In the genomic region with DNA sequence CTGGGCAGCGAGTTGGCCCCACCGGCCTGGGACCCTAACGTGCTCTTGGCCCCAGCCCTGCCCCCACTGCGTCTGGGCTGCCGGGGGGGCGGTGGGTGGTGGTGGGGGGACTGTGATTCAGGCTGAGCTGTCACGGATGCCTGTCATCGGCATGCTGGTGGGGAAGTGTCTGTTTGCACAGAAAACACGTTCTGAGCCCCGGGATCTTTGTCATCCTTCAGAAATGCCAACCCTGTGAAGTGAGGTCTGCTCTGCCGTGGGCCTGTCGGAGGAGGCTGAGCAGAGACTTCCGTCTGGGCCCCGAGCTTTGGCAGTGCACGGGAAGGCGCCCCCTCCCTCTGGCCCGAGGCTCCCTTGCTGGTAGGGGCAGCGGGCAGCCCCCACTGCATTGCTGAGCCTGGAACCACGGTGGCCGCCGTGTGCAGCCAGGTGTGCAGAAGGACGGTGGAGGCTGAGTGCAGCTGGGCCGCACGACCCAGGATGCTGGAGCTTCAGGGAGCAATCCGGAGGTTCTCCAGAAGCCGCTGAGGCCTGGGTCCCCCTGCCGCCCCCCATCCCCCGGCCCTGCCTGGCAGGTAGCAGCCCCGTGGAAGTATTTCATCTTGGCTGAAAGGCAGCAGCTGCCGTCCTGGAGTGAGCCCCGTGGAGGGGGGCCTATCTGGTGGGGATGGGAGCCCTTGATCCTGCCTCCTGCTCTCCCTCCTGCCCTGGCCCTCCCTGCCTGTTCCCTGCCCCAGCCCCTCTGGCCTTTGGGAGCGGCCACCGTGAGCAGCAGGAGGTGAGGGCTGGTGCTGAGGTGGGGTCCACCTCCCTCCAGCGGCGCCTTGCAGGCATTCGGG, we compare ENCODE assay signal across 14 cellular contexts. TPM values are rescaled to one million over a fixed set of nuclear protein-coding genes. Genes with fewer than 3 reads are reported as not detected.
DNase-seq lines count a peak whose midpoint lies in the region; ATAC-seq and TF ChIP-seq lines count a peak whose summit lies in the region.
"Had no signal": no experiment of that assay in that cellular context is flagged by ENCODE, and none has a peak within 500 bp of the region (broad histone marks: within the 10 kb centered on the region; RNA-seq: fewer than 3 reads in every experiment).

No MANE protein-coding gene starts in this region.

- DNase-seq in DMS53 (lab: John Stamatoyannopoulos, UW) (peak; percentile 48), DMS53 treated with DMSO at 0.1 percent for 48 hours (lab: John Stamatoyannopoulos, UW; ENCODE audit: unreplicated experiment) (no peak), RPMI7951 (ENCODE audit: low read depth) (peak; percentile 87), fibroblast of lung (ENCODE audit: low read depth in 2 of 2) (peak; percentile 58 to 87), smooth muscle cell (lab: John Stamatoyannopoulos, UW; ENCODE audit: unreplicated experiment) (peak; percentile 14), NCI-H774 (lab: John Stamatoyannopoulos, UW) (no peak)
- DNase-seq: effector memory CD8-positive, alpha-beta T cell; H9; NCI-H1930 had no signal

- peak overlapping the region; percentile 64 for H3K27ac ChIP-seq in fibroblast of lung (ENCODE audit: insufficient read depth, low read length)
- H3K27ac ChIP-seq in smooth muscle cell (ENCODE audit: low read depth) = peak overlapping the region; percentile 83
- H3K27ac ChIP-seq: SK-N-MC, thoracic aorta had no signal

- no peak for TF ChIP-seq CTCF in fibroblast of lung (conservative IDR thresholded peaks at IDR 0.05 in 1 of 2, IDR thresholded peaks at IDR 0.05 in 1 of 2; ENCODE audit: low read depth in 1 of 2, low read length in 2 of 2)
- TF ChIP-seq CTCF in smooth muscle cell (IDR thresholded peaks at IDR 0.05; ENCODE audit: borderline replicate concordance, insufficient read depth, poor library complexity, severe bottlenecking) = no peak

- TF ChIP-seq POLR2A in GM18505 (IDR thresholded peaks at IDR 0.05; ENCODE audit: borderline replicate concordance, extremely low read depth, insufficient read depth, insufficient read length) = no peak

- H3K4me2 ChIP-seq in fibroblast of lung (ENCODE audit: extremely low read depth, insufficient read depth, low read length) (peak overlapping the region; percentile 51), smooth muscle cell (peak overlapping the region; percentile 77)

- H3K9me3 ChIP-seq in fibroblast of lung (ENCODE audit: control insufficient read depth, insufficient read depth, low read depth, low read length) (no peaks in the 10 kb centered on the region), smooth muscle cell (replicated peaks; ENCODE audit: low read depth) (no peaks in the 10 kb centered on the region)
- H3K9me3 ChIP-seq: thoracic aorta had no signal

- H2AFZ ChIP-seq in fibroblast of lung (ENCODE audit: low read length) = peak overlapping the region; percentile 10
- H2AFZ ChIP-seq in smooth muscle cell (ENCODE audit: low read depth) = no peak overlapping the region

- no peaks in the 10 kb centered on the region for H4K20me1 ChIP-seq in fibroblast of lung (ENCODE audit: control insufficient read depth, extremely low read depth, insufficient read depth, low read length)
- H4K20me1 ChIP-seq in smooth muscle cell (ENCODE audit: low read depth) = no peaks in the 10 kb centered on the region

- H3K79me2 ChIP-seq in fibroblast of lung (ENCODE audit: control insufficient read depth, insufficient read depth, low read length) (no peaks in the 10 kb centered on the region), smooth muscle cell (ENCODE audit: low read depth) (no peaks in the 10 kb centered on the region)

- no peaks in the 10 kb centered on the region for H3K36me3 ChIP-seq in fibroblast of lung (ENCODE audit: control insufficient read depth, insufficient read depth, low read length)
- no peaks in the 10 kb centered on the region for H3K36me3 ChIP-seq in smooth muscle cell (ENCODE audit: low read depth)
- H3K36me3 ChIP-seq: thoracic aorta had no signal

- H3K27me3 ChIP-seq in fibroblast of lung (ENCODE audit: control insufficient read depth, insufficient read depth, low read length) (no peaks in the 10 kb centered on the region), smooth muscle cell (ENCODE audit: low read depth) (no peaks in the 10 kb centered on the region)

- 40% methylated on average over 28 of the region's 36 CpGs for WGBS in smooth muscle cell (ENCODE audit: low lambda C conversion rate)

- no peak for ATAC-seq in GM18505 (IDR thresholded peaks at IDR 0.05; ENCODE audit: unreplicated experiment)
- no peak for ATAC-seq in GM21515 (IDR thresholded peaks at IDR 0.05; ENCODE audit: unreplicated experiment)
- ATAC-seq: effector memory CD8-positive, alpha-beta T cell had no signal

- H3F3A ChIP-seq in smooth muscle cell (ENCODE audit: low read depth) = no peaks in the 10 kb centered on the region

- H3K4me1 ChIP-seq in fibroblast of lung (ENCODE audit: control insufficient read depth, extremely low read depth, insufficient read depth, low read length) (peaks cover 13% of the 10 kb centered on the region), smooth muscle cell (ENCODE audit: low read depth) (peaks cover 39% of the 10 kb centered on the region)

- no peak overlapping the region for H3K4me3 ChIP-seq in fibroblast of lung (replicated peaks in 1 of 4; ENCODE audit: control extremely low read depth in 1 of 4, insufficient read depth in 1 of 4, low read depth in 3 of 4, low read length in 4 of 4)
- no peak overlapping the region for H3K4me3 ChIP-seq in smooth muscle cell
- H3K4me3 ChIP-seq: lung, SK-N-MC, thoracic aorta had no signal

- H3K9ac ChIP-seq in fibroblast of lung (ENCODE audit: insufficient read depth, low read length) (no peak overlapping the region), smooth muscle cell (ENCODE audit: low read depth) (peak overlapping the region; percentile 86)

RNA-seq across cellular contexts. Expression of a gene that starts 24.1 kb away (rescaled TPM):
- 0.12 and 0.29 TPM in 2 replicates for total RNA-seq in RPMI7951 (2014; rRNA removed; shearing (Covaris generic))
- total RNA-seq in fibroblast of lung = under 0.01 and 0.17 TPM in 2 replicates
- 0.02 and 0.10 TPM in 2 replicates for polyA plus RNA-seq in fibroblast of lung
- polyA plus RNA-seq in fibroblast of lung (2012) = 0.10 TPM in 1 of 2 replicates, not detected in the other
- polyA minus RNA-seq in fibroblast of lung (ENCODE audit: low replicate concordance) = not detected in 2 replicates
- total RNA-seq in smooth muscle cell = 0.09 and 0.81 TPM in 2 replicates
- 0.04 and 0.13 TPM in 2 replicates for polyA plus RNA-seq in smooth muscle cell

RNA-seq across cellular contexts. Expression of a gene that starts 39.6 kb away (rescaled TPM):
- total RNA-seq in RPMI7951 (2014; rRNA removed; shearing (Covaris generic)) = 23.3 and 27.9 TPM in 2 replicates
- 31.6 and 33.4 TPM in 2 replicates for total RNA-seq in fibroblast of lung
- 15.4 and 19.0 TPM in 2 replicates for polyA plus RNA-seq in fibroblast of lung
- 16.0 and 24.6 TPM in 2 replicates for polyA plus RNA-seq in fibroblast of lung (2012)
- 7.5 and 12.7 TPM in 2 replicates for polyA minus RNA-seq in fibroblast of lung (ENCODE audit: low replicate concordance)
- 10.2 and 14.0 TPM in 2 replicates for total RNA-seq in smooth muscle cell
- polyA plus RNA-seq in smooth muscle cell = 20.3 and 28.1 TPM in 2 replicates

Comparison
In these comparisons a context has a peak if more than half of its experiments do, and no peak if none do; other contexts are left out.
1. DNase-seq: peak in DMS53 (single experiment), RPMI7951 (single experiment), fibroblast of lung (2 of 2) and smooth muscle cell (single experiment); none in DMS53 treated with DMSO at 0.1 percent for 48 hours (single experiment) and NCI-H774 (single experiment).